In the genomic region with DNA sequence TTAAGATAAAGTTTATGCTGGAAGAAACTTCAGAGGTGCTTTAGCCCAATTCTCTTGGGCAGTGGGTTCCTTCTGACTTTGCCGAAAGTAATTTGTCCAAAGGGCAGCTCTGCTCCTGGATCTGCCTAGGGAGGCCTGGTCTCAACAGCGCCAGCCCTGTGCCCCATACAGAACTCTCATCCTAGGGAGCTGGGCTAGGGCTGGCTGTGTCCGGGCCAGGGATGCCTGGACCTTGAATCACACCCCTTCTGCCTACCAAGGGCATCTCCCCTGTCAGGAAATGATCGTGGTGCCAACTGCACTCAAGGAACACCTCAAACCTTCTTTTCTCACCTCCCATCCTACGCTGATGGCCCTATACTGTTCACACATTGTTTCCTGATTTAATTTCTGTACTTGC, we compare ENCODE assay signal across 10 cellular contexts. TPM values are rescaled to one million over a fixed set of nuclear protein-coding genes. Genes with fewer than 3 reads are reported as not detected.
DNase-seq lines count a peak whose midpoint lies in the region; ATAC-seq and TF ChIP-seq lines count a peak whose summit lies in the region.
"Had no signal": no experiment of that assay in that cellular context is flagged by ENCODE, and none has a peak within 500 bp of the region (broad histone marks: within the 10 kb centered on the region; RNA-seq: fewer than 3 reads in every experiment).

No MANE protein-coding gene starts in this region.

- no peak for TF ChIP-seq POLR2A in prostate gland (IDR thresholded peaks at IDR 0.05)
- no peak for TF ChIP-seq POLR2A in spleen (IDR thresholded peaks at IDR 0.05)

- H3K9me2 ChIP-seq in SK-N-SH: no peaks in the 10 kb centered on the region

- H4K20me1 ChIP-seq in SK-N-SH (ENCODE audit: insufficient read depth): no peaks in the 10 kb centered on the region

- TF ChIP-seq EP300 in SK-N-SH (IDR thresholded peaks at IDR 0.05; ENCODE audit: borderline replicate concordance in 1 of 2, low read depth in 1 of 2, low read length in 1 of 2): no peak

- no peak overlapping the region for H2AFZ ChIP-seq in SK-N-SH (ENCODE audit: low read depth)

- no peaks in the 10 kb centered on the region for H3F3A ChIP-seq in SK-N-SH (replicated peaks; ENCODE audit: insufficient read depth)

- POLR2A ChIA-PET in SK-N-SH (lab: Yijun Ruan, JAX): no interaction called here

- no peak overlapping the region for H3K4me3 ChIP-seq in SK-N-SH (ENCODE audit: low read depth in 2 of 2, low read length in 1 of 2)
- no peak overlapping the region for H3K4me3 ChIP-seq in prostate gland
- no peak overlapping the region for H3K4me3 ChIP-seq in spleen

- DNase-seq in SK-N-SH (peak; percentile 24), Right ventricle myocardium superior (peak; percentile 77), prostate gland (ENCODE audit: low spot score) (no peak), NCI-H2081 treated with DMSO at 0.1 percent for 48 hours (lab: John Stamatoyannopoulos, UW) (no peak), CD1c-positive myeloid dendritic cell (ENCODE audit: extremely low spot score) (no peak), spleen (no peak)
- DNase-seq: activated naive CD4-positive, alpha-beta T cell treated with anti-CD3 and anti-CD28 coated beads, Interleukin-2, amount 10 ng/mL, durations not matched to agents 7 days and 5 days; stimulated activated CD4-positive, alpha-beta T cell treated with anti-CD3 and anti-CD28 coated beads, Interleukin-2, amount 100 ng/mL, for 48 hours had no signal

- CTCF ChIA-PET in SK-N-SH (lab: Yijun Ruan, JAX): interaction anchor here (0.6 to 4.6 kb wide), 6 partner anchors 20 to 1317 kb away, joined by 3 to 52 read pairs (median 4); no protein-coding TSS in a partner anchor

- H3K4me2 ChIP-seq in SK-N-SH: peak overlapping the region; percentile 2; the same call in 1 of the 2 replicates

- H3K27ac ChIP-seq in SK-N-SH (ENCODE audit: low read depth in 2 of 2, low read length in 1 of 2) (no peak overlapping the region), prostate gland (peak overlapping the region; percentile 81 to 83), spleen (no peak overlapping the region)

- WGBS in SK-N-SH (ENCODE audit: low lambda C conversion rate): 80% methylated on average over 5 of the region's 5 CpGs
- 77% methylated on average over 5 of the region's 5 CpGs for WGBS in prostate gland
- WGBS in spleen, 5 donors: 68 to 86% (median 77%) methylated on average over 5 of the region's 5 CpGs

- H3K27me3 ChIP-seq in SK-N-SH (ENCODE audit: insufficient read depth) (no peaks in the 10 kb centered on the region), prostate gland (replicated peaks; ENCODE audit: insufficient read depth) (no peaks in the 10 kb centered on the region), spleen (replicated peaks in 1 of 7) (peaks cover 4 to 86% (median 48%) of the 10 kb centered on the region in 7 donors)

- intact Hi-C loops in Right ventricle myocardium superior (cut with DNase I) (loop anchor here (5.0 kb wide), 3 partner anchors 51 to 999 kb away; no protein-coding TSS in a partner anchor), prostate gland (cut with DNase I) (loop anchor here (5.0 kb wide), 3 partner anchors 51 to 924 kb away; no protein-coding TSS in a partner anchor), spleen (cut with DNase I; ENCODE audit: low total_unique reads) (loop anchor here (5.0 kb wide), 1 partner anchor 909 kb away; no protein-coding TSS in a partner anchor)

- ATAC-seq in SK-N-SH treated with all-trans-retinoic acid at 6 μM for 48 hours (no peak), Right ventricle myocardium superior (ENCODE audit: poor library complexity) (peak; percentile 58), GM18858 (IDR thresholded peaks at IDR 0.05; ENCODE audit: unreplicated experiment) (no peak)

- no peak for TF ChIP-seq CTCF in SK-N-SH (IDR thresholded peaks at IDR 0.05)
- TF ChIP-seq CTCF in prostate gland (IDR thresholded peaks at IDR 0.05): no peak
- TF ChIP-seq CTCF in spleen (IDR thresholded peaks at IDR 0.05 in 8 of 11, conservative IDR thresholded peaks at IDR 0.05 in 3 of 11): no peak

- no peak overlapping the region for H3K9ac ChIP-seq in SK-N-SH

- H3K36me3 ChIP-seq in SK-N-SH (replicated peaks in 1 of 2; ENCODE audit: control insufficient read depth in 1 of 2, insufficient read depth in 2 of 2, low read length in 1 of 2) (no peaks in the 10 kb centered on the region), prostate gland (no peaks in the 10 kb centered on the region), spleen (no peaks in the 10 kb centered on the region)

- H3K9me3 ChIP-seq in SK-N-SH (no peaks in the 10 kb centered on the region), prostate gland (no peaks in the 10 kb centered on the region), spleen (no peaks in the 10 kb centered on the region)

- no peak for TF ChIP-seq RAD21 in SK-N-SH (IDR thresholded peaks at IDR 0.05; ENCODE audit: low read length)

- no peaks in the 10 kb centered on the region for H3K79me2 ChIP-seq in SK-N-SH (ENCODE audit: insufficient read depth)

- H3K4me1 ChIP-seq in SK-N-SH (ENCODE audit: control insufficient read depth in 1 of 2, insufficient read depth in 2 of 2, low read depth in 1 of 2, low read length in 1 of 2) (peaks cover 0 to 12% of the 10 kb centered on the region in 2 experiments; a peak in 1 of 4 replicates), prostate gland (replicated peaks) (no peaks in the 10 kb centered on the region), spleen (peaks cover 0 to 48% (median 26%) of the 10 kb centered on the region in 6 donors)

TF ChIP-seq in SK-N-SH, 30 proteins besides CTCF, POLR2A, EP300 and RAD21 (continues in another document):
- TF ChIP-seq CHD2 (IDR thresholded peaks at IDR 0.05; ENCODE audit: low read length, partially characterized antibody): no peak
- TF ChIP-seq TCF12 (IDR thresholded peaks at IDR 0.05): no peak
- TF ChIP-seq FOXM1 (IDR thresholded peaks at IDR 0.05; ENCODE audit: low read depth): no peak
- TF ChIP-seq EZH2phosphoT487 (IDR thresholded peaks at IDR 0.05; ENCODE audit: borderline replicate concordance, low read depth): no peak
- TF ChIP-seq, protein P1, sequence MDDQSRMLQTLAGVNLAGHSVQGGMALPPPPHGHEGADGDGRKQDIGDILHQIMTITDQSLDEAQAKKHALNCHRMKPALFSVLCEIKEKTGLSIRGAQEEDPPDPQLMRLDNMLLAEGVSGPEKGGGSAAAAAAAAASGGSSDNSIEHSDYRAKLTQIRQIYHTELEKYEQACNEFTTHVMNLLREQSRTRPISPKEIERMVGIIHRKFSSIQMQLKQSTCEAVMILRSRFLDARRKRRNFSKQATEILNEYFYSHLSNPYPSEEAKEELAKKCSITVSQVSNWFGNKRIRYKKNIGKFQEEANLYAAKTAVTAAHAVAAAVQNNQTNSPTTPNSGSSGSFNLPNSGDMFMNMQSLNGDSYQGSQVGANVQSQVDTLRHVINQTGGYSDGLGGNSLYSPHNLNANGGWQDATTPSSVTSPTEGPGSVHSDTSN (IDR thresholded peaks at IDR 0.05): no peak
- TF ChIP-seq USF1 (IDR thresholded peaks at IDR 0.05; ENCODE audit: borderline replicate concordance, low read depth): no peak
- TF ChIP-seq GATA2 (CRISPR knock-in tag; IDR thresholded peaks at IDR 0.05): no peak

TF ChIP-seq in SK-N-SH treated with all-trans-retinoic acid at 6 μM for 48 hours, 23 proteins besides CTCF, POLR2A, EP300 and RAD21 (continues in another document):
- TF ChIP-seq, protein P2, sequence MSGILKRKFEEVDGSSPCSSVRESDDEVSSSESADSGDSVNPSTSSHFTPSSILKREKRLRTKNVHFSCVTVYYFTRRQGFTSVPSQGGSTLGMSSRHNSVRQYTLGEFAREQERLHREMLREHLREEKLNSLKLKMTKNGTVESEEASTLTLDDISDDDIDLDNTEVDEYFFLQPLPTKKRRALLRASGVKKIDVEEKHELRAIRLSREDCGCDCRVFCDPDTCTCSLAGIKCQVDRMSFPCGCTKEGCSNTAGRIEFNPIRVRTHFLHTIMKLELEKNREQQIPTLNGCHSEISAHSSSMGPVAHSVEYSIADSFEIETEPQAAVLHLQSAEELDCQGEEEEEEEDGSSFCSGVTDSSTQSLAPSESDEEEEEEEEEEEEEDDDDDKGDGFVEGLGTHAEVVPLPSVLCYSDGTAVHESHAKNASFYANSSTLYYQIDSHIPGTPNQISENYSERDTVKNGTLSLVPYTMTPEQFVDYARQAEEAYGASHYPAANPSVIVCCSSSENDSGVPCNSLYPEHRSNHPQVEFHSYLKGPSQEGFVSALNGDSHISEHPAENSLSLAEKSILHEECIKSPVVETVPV (CRISPR knock-in tag; IDR thresholded peaks at IDR 0.05): no peak
- TF ChIP-seq ESRRG (CRISPR knock-in tag; IDR thresholded peaks at IDR 0.05): no peak
- no peak for TF ChIP-seq ZNF70 (CRISPR knock-in tag; IDR thresholded peaks at IDR 0.05)
- TF ChIP-seq CREB5 (CRISPR knock-in tag; IDR thresholded peaks at IDR 0.05; ENCODE audit: low read depth): no peak
- no peak for TF ChIP-seq ISL1 (CRISPR knock-in tag; IDR thresholded peaks at IDR 0.05)
- TF ChIP-seq ZFP30 (CRISPR knock-in tag; IDR thresholded peaks at IDR 0.05): no peak

RNA-seq across cellular contexts. Expression of gene NFIB, which starts 37.3 kb away (rescaled TPM):
- 8.1 and 9.2 TPM in 2 replicates for polyA plus RNA-seq in SK-N-SH (2012; rRNA removed)
- 9.4 TPM in 2 replicates for polyA plus RNA-seq in SK-N-SH (2012; cell fraction: cytosol; rRNA removed)
- 12.0 and 18.7 TPM in 2 replicates for polyA plus RNA-seq in SK-N-SH (2012; cell fraction: nucleus; rRNA removed)
- 104 TPM for total RNA-seq in Right ventricle myocardium superior
- 100 to 1,000 TPM; 131 to 165 TPM for total RNA-seq in prostate gland
- 10 to 100 TPM; 45.1 to 96.8 (median 56.3) TPM for total RNA-seq in spleen
- 1 to 10 TPM; 3.6 to 5.6 (median 3.6) TPM for polyA plus RNA-seq in spleen

Comparison
In these comparisons a context has a peak if more than half of its experiments do, and no peak if none do; other contexts are left out.
1. DNase-seq: peak in SK-N-SH (single experiment) and Right ventricle myocardium superior (single experiment); none in prostate gland (single experiment), NCI-H2081 treated with DMSO at 0.1 percent for 48 hours (single experiment), CD1c-positive myeloid dendritic cell (single experiment) and spleen (single experiment).
2. H3K27ac ChIP-seq: peak in prostate gland (2 of 2); none in SK-N-SH (0 of 2) and spleen (0 of 8).